ENCODE assay signal across 11 cellular contexts in the genomic region with DNA sequence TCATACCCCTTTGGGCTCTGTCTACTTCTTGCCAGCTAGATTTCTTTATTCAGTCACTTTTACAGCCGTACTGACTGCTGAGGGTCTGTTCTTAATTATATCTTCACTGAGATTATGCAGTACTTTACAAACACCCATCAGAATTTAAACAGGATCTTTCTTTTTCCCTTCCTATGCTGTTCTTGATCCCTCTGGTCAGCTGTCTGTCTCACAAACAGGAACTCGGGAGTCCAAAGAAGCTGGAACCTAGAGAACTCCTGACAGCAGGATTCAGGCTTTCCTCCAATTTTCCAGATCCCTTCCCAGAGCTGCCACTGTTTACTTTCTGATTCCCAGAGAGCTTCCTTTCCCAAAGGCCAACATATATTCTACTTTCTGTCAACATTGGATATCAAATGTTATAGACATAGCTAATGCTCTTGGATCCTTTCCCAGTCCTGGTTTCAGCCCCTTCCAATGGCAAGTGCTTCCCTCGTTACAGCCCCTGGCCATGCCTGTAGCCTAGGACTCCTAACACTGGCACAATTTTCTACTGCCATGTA. TPM values are rescaled to one million over a fixed set of nuclear protein-coding genes. Genes with fewer than 3 reads are reported as not detected.
DNase-seq lines count a peak whose midpoint lies in the region; ATAC-seq and TF ChIP-seq lines count a peak whose summit lies in the region.
"Had no signal": no experiment of that assay in that cellular context is flagged by ENCODE, and none has a peak within 500 bp of the region (broad histone marks: within the 10 kb centered on the region; RNA-seq: fewer than 3 reads in every experiment).

No MANE protein-coding gene starts in this region.

- CTCF ChIA-PET in A673 (lab: Charles Lee), result no interaction called here

- TF ChIP-seq CTCF in tibial nerve (IDR thresholded peaks at IDR 0.05), result no peak
- TF ChIP-seq CTCF in A673 (conservative IDR thresholded peaks at IDR 0.05; ENCODE audit: low read depth, low read length), result no peak

- H3K36me3 ChIP-seq in adipocyte (ENCODE audit: control insufficient read depth, insufficient read depth, low read length, severe bottlenecking) (peaks cover 81% of the 10 kb centered on the region), tibial nerve (peaks cover 0 to 43% (median 0%) of the 10 kb centered on the region in 3 donors), A673 (ENCODE audit: insufficient read depth, low read length, poor library complexity, severe bottlenecking) (no peaks in the 10 kb centered on the region)

- TF ChIP-seq POLR2A in tibial nerve (IDR thresholded peaks at IDR 0.05), result no peak

- intact Hi-C loops in A673 (cut with micrococcal nuclease; ENCODE audit: unreplicated experiment), result no loop called here

- no peaks in the 10 kb centered on the region for H3K9me3 ChIP-seq in adipocyte (ENCODE audit: control insufficient read depth, low read length)
- H3K9me3 ChIP-seq in tibial nerve, result no peaks in the 10 kb centered on the region
- no peaks in the 10 kb centered on the region for H3K9me3 ChIP-seq in A673 (ENCODE audit: low read depth, low read length, poor library complexity, severe bottlenecking)

- BruUV-seq in A673 (replicated peaks; lab: Mats Ljungman, UMichigan), result no TSS peak

- ATAC-seq in left lobe of liver, result peak; percentile 80
- no peak for ATAC-seq in stimulated activated naive CD8-positive, alpha-beta T cell treated with anti-CD3 and anti-CD28 coated beads, Interleukin-15, Interleukin-2, amounts not matched to agents 100 U/mL and 50 U/mL, for 24 hours
- ATAC-seq: HCT116 had no signal

- no peaks in the 10 kb centered on the region for H3K27me3 ChIP-seq in adipocyte (replicated peaks; ENCODE audit: control insufficient read depth, insufficient read depth, low read length)
- H3K27me3 ChIP-seq in tibial nerve, result no peaks in the 10 kb centered on the region
- H3K27me3 ChIP-seq in A673 (replicated peaks; ENCODE audit: insufficient read depth, low read depth, low read length, poor library complexity), result no peaks in the 10 kb centered on the region

- H3K4me1 ChIP-seq in adipocyte (ENCODE audit: control insufficient read depth, insufficient read depth, low read length) (peaks cover 23% of the 10 kb centered on the region), tibial nerve (peaks cover 0 to 32% (median 2%) of the 10 kb centered on the region in 4 donors), A673 (ENCODE audit: insufficient read depth, low read length, poor library complexity, severe bottlenecking) (no peaks in the 10 kb centered on the region)

- DNase-seq in NCI-H1417 (lab: John Stamatoyannopoulos, UW) (peak in 2 of 3 experiments; percentile 37 to 63), NCI-H1417 treated with DMSO at 0.1 percent for 48 hours (lab: John Stamatoyannopoulos, UW) (no peak), adipocyte (ENCODE audit: low read depth) (peak; percentile 61), left lobe of liver (ENCODE audit: low spot score) (no peak), tibial nerve (ENCODE audit: low spot score in 2 of 2) (no peak), midbrain (lab: John Stamatoyannopoulos, UW) (no peak), A673 (ENCODE audit: low spot score) (no peak)
- DNase-seq in stimulated activated naive CD8-positive, alpha-beta T cell treated with anti-CD3 and anti-CD28 coated beads, Interleukin-15, Interleukin-2, amounts not matched to agents 100 U/mL and 50 U/mL, for 24 hours, result no peak
- DNase-seq: activated naive CD8-positive, alpha-beta T cell treated with anti-CD3 and anti-CD28 coated beads for 36 hours; T-helper 1 cell had no signal

- peak in 1 of 2 donors; percentile 4 for TF ChIP-seq EP300 in tibial nerve (IDR thresholded peaks at IDR 0.05)

- POLR2A ChIA-PET in A673 (lab: Charles Lee; ENCODE audit: low non-redundant PET), result no interaction called here

- no peak overlapping the region for H3K9ac ChIP-seq in adipocyte (ENCODE audit: low read length)

- H3K4me3 ChIP-seq in adipocyte (ENCODE audit: low read length), result no peak overlapping the region
- H3K4me3 ChIP-seq in tibial nerve, result no peak overlapping the region
- no peak overlapping the region for H3K4me3 ChIP-seq in A673 (ENCODE audit: low read depth, low read length, poor library complexity, severe bottlenecking)

- 26 to 46% methylated on average over 3 of the region's 3 CpGs for WGBS in tibial nerve, 2 donors

- peak overlapping the region in 3 of 4 donors; percentile 42 to 63 (median 55) for H3K27ac ChIP-seq in tibial nerve
- H3K27ac ChIP-seq in A673 (ENCODE audit: low read depth, low read length, poor library complexity, severe bottlenecking), result no peak overlapping the region

RNA-seq across cellular contexts. Expression of gene ATP2B4, which starts 59.5 kb away (rescaled TPM):
- 9.9 TPM for total RNA-seq in left lobe of liver
- total RNA-seq in tibial nerve, result 100 to 1,000 TPM in 1 of 4 donors, 10 to 100 TPM in 3; 78.6 to 135 (median 85.0) TPM
- 16.1 and 19.5 TPM in 2 replicates for total RNA-seq in A673 (2021)

Comparison
In these comparisons a context has a peak if more than half of its experiments do, and no peak if none do; other contexts are left out.
1. DNase-seq: peak in NCI-H1417 (2 of 3) and adipocyte (single experiment); none in NCI-H1417 treated with DMSO at 0.1 percent for 48 hours (single experiment), left lobe of liver (single experiment), tibial nerve (0 of 2), midbrain (single experiment), A673 (single experiment) and stimulated activated naive CD8-positive, alpha-beta T cell treated with anti-CD3 and anti-CD28 coated beads, Interleukin-15, Interleukin-2, amounts not matched to agents 100 U/mL and 50 U/mL, for 24 hours (single experiment).